1 cellular context compared by ENCODE assay signal in genomic region chr1:91874167-91874566, GRCh38.
TF ChIP-seq lines count a peak whose summit lies in the region.

No MANE protein-coding gene starts in this region.

TF ChIP-seq in K562, 482 proteins besides CTCF, POLR2A, EP300 and RAD21 (continued from another document):
- no peak for TF ChIP-seq USF2 (CRISPR knock-in tag; IDR thresholded peaks at IDR 0.05)
- TF ChIP-seq ILF3 (IDR thresholded peaks at IDR 0.05; ENCODE audit: borderline replicate concordance), result no peak
